8 cellular contexts compared by ENCODE assay signal in the genomic region with DNA sequence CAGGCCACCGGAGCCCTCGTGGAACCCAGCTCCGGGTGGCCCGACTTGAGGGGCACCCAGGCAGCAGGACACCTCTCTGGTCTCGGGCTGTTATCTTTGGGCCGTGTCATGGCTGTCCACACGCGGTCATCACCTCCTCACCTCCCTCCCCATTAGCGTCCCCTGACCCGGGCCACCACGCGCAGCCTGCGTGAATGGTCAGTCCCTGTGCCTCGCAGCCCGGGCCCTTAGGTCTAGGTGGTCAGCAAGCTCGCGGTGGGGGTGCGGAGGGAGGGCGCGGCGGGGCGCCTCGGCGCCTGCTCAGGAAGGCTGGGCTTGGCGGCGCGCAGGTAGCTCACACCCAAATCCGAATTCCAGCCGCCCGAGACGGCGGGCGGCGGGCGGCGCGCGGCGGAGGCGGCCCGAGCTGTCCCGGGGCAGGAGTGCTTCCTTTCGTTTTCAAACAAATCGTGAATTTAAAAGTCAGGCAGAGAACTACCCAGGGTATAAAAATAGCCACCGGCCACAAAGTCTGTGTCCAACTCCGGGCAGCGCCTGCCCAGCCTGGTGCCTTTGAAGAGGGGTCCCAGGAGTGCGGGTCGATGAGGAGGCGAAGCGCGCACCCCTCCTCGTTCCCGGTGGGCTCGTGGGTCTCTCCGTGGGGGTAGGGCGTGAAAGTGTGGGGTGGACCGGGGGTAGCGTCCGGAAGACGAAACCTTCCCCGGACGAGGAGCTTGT. TPM values are rescaled to one million over a fixed set of nuclear protein-coding genes. Genes with fewer than 3 reads are reported as not detected.
DNase-seq lines count a peak whose midpoint lies in the region; ATAC-seq and TF ChIP-seq lines count a peak whose summit lies in the region.

No MANE protein-coding gene starts in this region.

- H3K27ac ChIP-seq in BLaER1: peak overlapping the region; percentile 96
- peak overlapping the region; percentile 81 to 99 (median 92) for H3K27ac ChIP-seq in adrenal gland
- no peak overlapping the region for H3K27ac ChIP-seq in Karpas-422 (ENCODE audit: low read length)

- H3K4me1 ChIP-seq in BLaER1 (peaks cover 80% of the 10 kb centered on the region), adrenal gland (replicated peaks in 1 of 2) (peaks cover 30 to 31% of the 10 kb centered on the region in 2 donors), Karpas-422 (ENCODE audit: low read length) (no peaks in the 10 kb centered on the region)

- H3K4me3 ChIP-seq in BLaER1: peak overlapping the region; percentile 87
- H3K4me3 ChIP-seq in adrenal gland: peak overlapping the region in 3 of 4 donors; percentile 52 to 89 (median 63)
- peak overlapping the region; percentile 63 for H3K4me3 ChIP-seq in retinal pigment epithelial cell (ENCODE audit: low read length)
- H3K4me3 ChIP-seq in Karpas-422 (ENCODE audit: low read length): no peak overlapping the region

- H3K27me3 ChIP-seq in BLaER1 (no peaks in the 10 kb centered on the region), adrenal gland (no peaks in the 10 kb centered on the region), Karpas-422 (ENCODE audit: low read length) (no peaks in the 10 kb centered on the region)

- TF ChIP-seq CTCF in adrenal gland (IDR thresholded peaks at IDR 0.05) (no peak), retinal pigment epithelial cell (conservative IDR thresholded peaks at IDR 0.05; ENCODE audit: low read depth, low read length) (no peak)

- no peak overlapping the region for H2AFZ ChIP-seq in Karpas-422 (ENCODE audit: low read length)

- H3K36me3 ChIP-seq in BLaER1 (no peaks in the 10 kb centered on the region), adrenal gland (replicated peaks in 1 of 2) (no peaks in the 10 kb centered on the region), Karpas-422 (ENCODE audit: insufficient read depth, low read length) (no peaks in the 10 kb centered on the region)

- intact Hi-C loops in adrenal gland (cut with DNase I): loop anchor here in 1 of 2 donors (5.0 kb wide), 3 partner anchors 47 to 153 kb away; no protein-coding TSS in a partner anchor

- DNase-seq in LHCN-M2 (ENCODE audit: low read depth) (peak; percentile 40), adrenal gland (peak; percentile 56 to 78 (median 63)), hepatic stellate cell (ENCODE audit: low spot score) (peak; percentile 83), retinal pigment epithelial cell (ENCODE audit: low read depth) (no peak), DMS114 treated with DMSO at 0.1 percent for 48 hours (lab: John Stamatoyannopoulos, UW; ENCODE audit: unreplicated experiment) (no peak), Karpas-422 (no peak)

- H3K4me2 ChIP-seq in BLaER1 (peak overlapping the region; percentile 96), Karpas-422 (ENCODE audit: low read depth, low read length, poor library complexity, severe bottlenecking) (no peak overlapping the region)

- H3K79me2 ChIP-seq in Karpas-422 (ENCODE audit: low read length): no peaks in the 10 kb centered on the region

- H3K9me3 ChIP-seq in BLaER1 (no peaks in the 10 kb centered on the region), adrenal gland (replicated peaks in 1 of 3) (no peaks in the 10 kb centered on the region), Karpas-422 (ENCODE audit: low read length) (no peaks in the 10 kb centered on the region)

- TF ChIP-seq POLR2A in adrenal gland (IDR thresholded peaks at IDR 0.05): no peak

- no peak for ATAC-seq in HG03139 (IDR thresholded peaks at IDR 0.05; ENCODE audit: unreplicated experiment)

- H3K9me2 ChIP-seq in Karpas-422 (replicated peaks; ENCODE audit: insufficient read depth, low read length): no peaks in the 10 kb centered on the region

- H4K20me1 ChIP-seq in BLaER1: peaks cover 35% of the 10 kb centered on the region
- H4K20me1 ChIP-seq in Karpas-422 (ENCODE audit: insufficient read depth, low read depth, low read length): no peaks in the 10 kb centered on the region

- peak overlapping the region; percentile 96 for H3K9ac ChIP-seq in BLaER1
- H3K9ac ChIP-seq in Karpas-422 (ENCODE audit: low read length): no peak overlapping the region

- 0 to 20% (median 5%) methylated on average over 13 to 63 of the region's 63 CpGs for WGBS in adrenal gland, 4 donors

RNA-seq across cellular contexts. Expression of gene RXRA, which starts 1.0 kb away (rescaled TPM):
- 19.1 and 20.4 TPM in 2 replicates for total RNA-seq in LHCN-M2 (2014; rRNA removed)
- 20.9 TPM for polyA plus RNA-seq in LHCN-M2 (2012)
- 100 to 1,000 TPM in 4 of 8 donors, 10 to 100 TPM in 4; 64.2 to 114 (median 94.7) TPM for total RNA-seq in adrenal gland
- 10 to 100 TPM; 16.1 to 72.9 (median 31.6) TPM for polyA plus RNA-seq in adrenal gland
- total RNA-seq in Karpas-422 (2014; rRNA removed; shearing (Covaris generic); ENCODE audit: low replicate concordance): not detected in 2 replicates

Comparison
In these comparisons a context has a peak if more than half of its experiments do, and no peak if none do; other contexts are left out.
1. DNase-seq: peak in LHCN-M2 (single experiment), adrenal gland (7 of 7) and hepatic stellate cell (single experiment); none in retinal pigment epithelial cell (single experiment), DMS114 treated with DMSO at 0.1 percent for 48 hours (single experiment) and Karpas-422 (single experiment).
2. RNA of gene RXRA, which starts 1.0 kb away (total RNA-seq): 64.2 to 114 TPM in adrenal gland and 19.1 to 20.4 TPM in LHCN-M2; not detected in Karpas-422; every median in the first group is over 10 times any median in the second.